8 cellular contexts compared by ENCODE assay signal in the genomic region with DNA sequence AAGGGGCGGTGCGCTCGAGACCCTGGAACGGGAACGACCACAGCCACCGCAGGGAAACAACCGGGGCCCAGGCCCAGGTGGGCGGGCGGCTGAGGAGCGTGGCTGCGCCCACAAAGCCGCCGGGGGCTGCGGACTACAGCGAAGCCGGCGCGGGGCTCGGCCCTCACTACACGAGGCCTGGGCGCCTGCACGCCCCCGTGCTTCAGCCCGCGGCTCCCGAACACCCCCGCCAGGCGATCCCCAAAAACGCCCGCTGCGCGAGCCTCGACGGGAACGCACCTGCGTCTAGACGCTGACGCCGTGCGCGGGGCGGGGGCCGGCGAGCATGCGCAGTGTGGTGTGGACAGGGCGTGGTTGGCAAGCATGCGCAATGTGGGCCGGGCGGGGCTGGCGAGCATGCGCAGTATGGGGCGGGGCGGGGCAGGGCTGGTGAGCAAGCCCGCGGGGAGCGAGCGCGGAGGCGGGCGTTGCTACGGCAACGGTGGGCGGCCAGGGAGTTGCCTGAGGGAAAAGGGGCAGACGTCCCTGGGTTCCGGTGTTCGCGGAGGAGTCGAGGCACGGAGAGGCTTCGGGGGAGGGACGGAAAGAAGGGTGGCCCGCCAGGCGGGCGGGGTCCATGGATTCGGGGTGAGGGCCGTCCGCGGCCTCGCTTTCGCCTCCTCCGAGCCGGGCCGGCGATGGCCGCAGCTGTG. TPM values are rescaled to one million over a fixed set of nuclear protein-coding genes. Genes with fewer than 3 reads are reported as not detected.
DNase-seq lines count a peak whose midpoint lies in the region; ATAC-seq and TF ChIP-seq lines count a peak whose summit lies in the region.

A gene (plus strand): TSS at position 518 of the 692 bp plus-strand sequence. CDS start 3,104 bp downstream, outside the sequence.

- H3K27me3 ChIP-seq in colonic mucosa (no peaks in the 10 kb centered on the region), left lung (no peaks in the 10 kb centered on the region)

- intact Hi-C loops in colonic mucosa (cut with DNase I) (loop anchor here (10.0 kb wide), 1 partner anchor 124 kb away; no protein-coding TSS in a partner anchor), left lung (cut with DNase I) (no loop called here)

- TF ChIP-seq CTCF in AG04449 (IDR thresholded peaks at IDR 0.05; ENCODE audit: insufficient read depth, low read length, missing control alignments) = no peak
- no peak for TF ChIP-seq CTCF in colonic mucosa (IDR thresholded peaks at IDR 0.05)
- TF ChIP-seq CTCF in left lung (IDR thresholded peaks at IDR 0.05) = no peak

- DNase-seq in AG04449 (ENCODE audit: low read depth, low spot score) (peak; percentile 17), NCI-H446 (lab: John Stamatoyannopoulos, UW) (peak; percentile 75 to 95), colonic mucosa (peak; percentile 96), left lung (peak; percentile 96 to 99)
- DNase-seq in activated CD4-positive, alpha-beta T cell treated with anti-CD3 and anti-CD28 coated beads for 48 hours = peak; percentile 99
- DNase-seq in stimulated activated CD4-positive, alpha-beta T cell treated with anti-CD3 and anti-CD28 coated beads, Interleukin-2, amount 100 ng/mL, for 48 hours = peak; percentile 99 to 100

- H3K4me1 ChIP-seq in colonic mucosa (peaks cover 3% of the 10 kb centered on the region), left lung (peaks cover 4 to 17% of the 10 kb centered on the region in 2 donors)

- peak within 1 kb of the TSS; percentile 80 for H3K4me3 ChIP-seq in AG04449 (ENCODE audit: low read depth, low read length)
- peak within 1 kb of the TSS; percentile 79 for H3K4me3 ChIP-seq in colonic mucosa
- peak within 1 kb of the TSS; percentile 71 to 76 for H3K4me3 ChIP-seq in left lung

- H3K9ac ChIP-seq in colonic mucosa (ENCODE audit: low read depth in 2 of 2, low read length in 2 of 2) = peak within 1 kb of the TSS; percentile 78 to 82

- POLR2A ChIA-PET in AG04449 (lab: Yijun Ruan, JAX) = interaction anchor here (0.8 kb wide), 1 partner anchor 25 kb away, joined by 3 read pairs; no protein-coding TSS in a partner anchor

- CTCF ChIA-PET in AG04449 (lab: Yijun Ruan, JAX) = interaction anchor here (1.3 to 1.6 kb wide), 2 partner anchors 10 to 178 kb away, joined by 3 to 4 read pairs; no protein-coding TSS in a partner anchor

- ATAC-seq in GM18873 (IDR thresholded peaks at IDR 0.05; ENCODE audit: low FRiP score, unreplicated experiment) = peak; percentile 67
- ATAC-seq in HG03139 (IDR thresholded peaks at IDR 0.05; ENCODE audit: unreplicated experiment) = peak; percentile 88
- peak; percentile 98 for ATAC-seq in left lung

- H3K27ac ChIP-seq in colonic mucosa = peak within 1 kb of the TSS; percentile 80
- peak within 1 kb of the TSS; percentile 75 to 87 for H3K27ac ChIP-seq in left lung

- H3K9me3 ChIP-seq in colonic mucosa (no peaks in the 10 kb centered on the region), left lung (no peaks in the 10 kb centered on the region)

- H3K36me3 ChIP-seq in colonic mucosa = no peaks in the 10 kb centered on the region
- no peaks in the 10 kb centered on the region for H3K36me3 ChIP-seq in left lung

RNA-seq across cellular contexts. Expression of the gene that starts here (rescaled TPM):
- total RNA-seq in colonic mucosa (1 to 10 TPM; 2.0 TPM), left lung (1 to 10 TPM in 1 of 2 donors, under 1 TPM in 1; 0.85 to 2.0 TPM)

Comparison
In these comparisons a context has a peak if more than half of its experiments do, and no peak if none do; other contexts are left out.
1. Peak in every context shown above with its lines: DNase-seq, ATAC-seq, H3K4me3 ChIP-seq and H3K27ac ChIP-seq.
2. DNase-seq: peak in every context shown above with its lines; median percentile 100 in stimulated activated CD4-positive, alpha-beta T cell treated with anti-CD3 and anti-CD28 coated beads, Interleukin-2, amount 100 ng/mL, for 48 hours; 99 in activated CD4-positive, alpha-beta T cell treated with anti-CD3 and anti-CD28 coated beads for 48 hours; 98 in left lung; 96 in colonic mucosa; 85 in NCI-H446; 17 in AG04449.